ENCODE assay signal across 1 cellular context in genomic region chr7:152463714-152464311, GRCh38.
TF ChIP-seq lines count a peak whose summit lies in the region.

No MANE protein-coding gene starts in this region.

TF ChIP-seq in HepG2, 621 proteins besides CTCF, POLR2A, EP300 and RAD21 (continued from another document and continues in another):
- TF ChIP-seq MYPOP (CRISPR knock-in tag; IDR thresholded peaks at IDR 0.05) (0 out of 2 replicates have a peak, but pooled peaks have one; percentile 48), ZBTB46 (CRISPR knock-in tag; IDR thresholded peaks at IDR 0.05; ENCODE audit: borderline replicate concordance) (no peak), RXRA (CRISPR knock-in tag; IDR thresholded peaks at IDR 0.05) (peak; percentile 38; the same call in 1 of the 2 replicates), TAF15 (IDR thresholded peaks at IDR 0.05; ENCODE audit: low read depth, low read length, poor library complexity, severe bottlenecking) (no peak), SKIL (CRISPR knock-in tag; IDR thresholded peaks at IDR 0.05; ENCODE audit: borderline replicate concordance) (peak; percentile 16; the same call in 1 of the 2 replicates), ZNF274 (CRISPR knock-in tag; IDR thresholded peaks at IDR 0.05) (no peak), NFYB (CRISPR knock-in tag; IDR thresholded peaks at IDR 0.05) (peak; percentile 89), ZSCAN29 (CRISPR knock-in tag; conservative IDR thresholded peaks at IDR 0.05) (peak; percentile 11; the same call in 1 of the 2 replicates), BORCS8-MEF2B (CRISPR knock-in tag; IDR thresholded peaks at IDR 0.05) (0 out of 2 replicates have a peak, but pooled peaks have one; percentile 63), SSRP1 (CRISPR knock-in tag; IDR thresholded peaks at IDR 0.05) (no peak), ZKSCAN8 (CRISPR knock-in tag; IDR thresholded peaks at IDR 0.05; ENCODE audit: borderline replicate concordance) (0 out of 2 replicates have a peak, but pooled peaks have one; percentile 8), KAT7 (CRISPR knock-in tag; IDR thresholded peaks at IDR 0.05; ENCODE audit: borderline replicate concordance) (peak; percentile 8; the same call in 1 of the 2 replicates), ZNF891 (CRISPR knock-in tag; IDR thresholded peaks at IDR 0.05) (0 out of 2 replicates have a peak, but pooled peaks have one; percentile 21), ZNF772 (CRISPR knock-in tag; IDR thresholded peaks at IDR 0.05) (no peak), ZNF567 (CRISPR knock-in tag; IDR thresholded peaks at IDR 0.05; ENCODE audit: borderline replicate concordance) (no peak; the same call in 1 of the 2 replicates), FOXC1 (CRISPR knock-in tag; IDR thresholded peaks at IDR 0.05; ENCODE audit: borderline replicate concordance) (0 out of 2 replicates have a peak, but pooled peaks have one; percentile 11), GABPA (IDR thresholded peaks at IDR 0.05; ENCODE audit: low read depth, low read length) (peak; percentile 63), GABPA (CRISPR knock-in tag; IDR thresholded peaks at IDR 0.05; ENCODE audit: low read depth) (peak; percentile 73), ERF (CRISPR knock-in tag; IDR thresholded peaks at IDR 0.05) (0 out of 2 replicates have a peak, but pooled peaks have one; percentile 25), TGIF2 (CRISPR knock-in tag; IDR thresholded peaks at IDR 0.05) (peak; percentile 85), ZNF530 (CRISPR knock-in tag; IDR thresholded peaks at IDR 0.05; ENCODE audit: low read depth) (no peak), SNAI1 (CRISPR knock-in tag; IDR thresholded peaks at IDR 0.05; ENCODE audit: borderline replicate concordance) (no peak), PCBP1 (IDR thresholded peaks at IDR 0.05; ENCODE audit: borderline replicate concordance, low read depth, low read length) (0 out of 2 replicates have a peak, but pooled peaks have one; percentile 9), ZNF18 (CRISPR knock-in tag; IDR thresholded peaks at IDR 0.05; ENCODE audit: insufficient replicate concordance) (peak; percentile 54), DDIT3 (CRISPR knock-in tag; IDR thresholded peaks at IDR 0.05) (no peak), SP1 (IDR thresholded peaks at IDR 0.05) (no peak), SP1 (CRISPR knock-in tag; IDR thresholded peaks at IDR 0.05) (peak; percentile 86), ZNF777 (CRISPR knock-in tag; IDR thresholded peaks at IDR 0.05) (no peak; the same call in 1 of the 2 replicates), ZFX (CRISPR knock-in tag; IDR thresholded peaks at IDR 0.05; ENCODE audit: low read depth) (peak; percentile 70), POGZ (CRISPR knock-in tag; IDR thresholded peaks at IDR 0.05) (peak; percentile 49; the same call in 1 of the 2 replicates), TARDBP (CRISPR knock-in tag; IDR thresholded peaks at IDR 0.05) (0 out of 2 replicates have a peak, but pooled peaks have one; percentile 12), FLYWCH1 (CRISPR knock-in tag; IDR thresholded peaks at IDR 0.05) (no peak), E2F1 (CRISPR knock-in tag; IDR thresholded peaks at IDR 0.05) (0 out of 2 replicates have a peak, but pooled peaks have one; percentile 14), SOX6 (IDR thresholded peaks at IDR 0.05) (no peak), SOX6 (CRISPR knock-in tag; IDR thresholded peaks at IDR 0.05) (peak; percentile 41; the same call in 1 of the 2 replicates), PRDM10 (CRISPR knock-in tag; IDR thresholded peaks at IDR 0.05; ENCODE audit: low read depth) (peak; percentile 52; the same call in 1 of the 2 replicates)
- TF ChIP-seq, protein P1, sequence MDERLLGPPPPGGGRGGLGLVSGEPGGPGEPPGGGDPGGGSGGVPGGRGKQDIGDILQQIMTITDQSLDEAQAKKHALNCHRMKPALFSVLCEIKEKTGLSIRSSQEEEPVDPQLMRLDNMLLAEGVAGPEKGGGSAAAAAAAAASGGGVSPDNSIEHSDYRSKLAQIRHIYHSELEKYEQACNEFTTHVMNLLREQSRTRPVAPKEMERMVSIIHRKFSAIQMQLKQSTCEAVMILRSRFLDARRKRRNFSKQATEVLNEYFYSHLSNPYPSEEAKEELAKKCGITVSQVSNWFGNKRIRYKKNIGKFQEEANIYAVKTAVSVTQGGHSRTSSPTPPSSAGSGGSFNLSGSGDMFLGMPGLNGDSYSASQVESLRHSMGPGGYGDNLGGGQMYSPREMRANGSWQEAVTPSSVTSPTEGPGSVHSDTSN (CRISPR knock-in tag; IDR thresholded peaks at IDR 0.05) = peak; percentile 49
- TF ChIP-seq, protein P2, sequence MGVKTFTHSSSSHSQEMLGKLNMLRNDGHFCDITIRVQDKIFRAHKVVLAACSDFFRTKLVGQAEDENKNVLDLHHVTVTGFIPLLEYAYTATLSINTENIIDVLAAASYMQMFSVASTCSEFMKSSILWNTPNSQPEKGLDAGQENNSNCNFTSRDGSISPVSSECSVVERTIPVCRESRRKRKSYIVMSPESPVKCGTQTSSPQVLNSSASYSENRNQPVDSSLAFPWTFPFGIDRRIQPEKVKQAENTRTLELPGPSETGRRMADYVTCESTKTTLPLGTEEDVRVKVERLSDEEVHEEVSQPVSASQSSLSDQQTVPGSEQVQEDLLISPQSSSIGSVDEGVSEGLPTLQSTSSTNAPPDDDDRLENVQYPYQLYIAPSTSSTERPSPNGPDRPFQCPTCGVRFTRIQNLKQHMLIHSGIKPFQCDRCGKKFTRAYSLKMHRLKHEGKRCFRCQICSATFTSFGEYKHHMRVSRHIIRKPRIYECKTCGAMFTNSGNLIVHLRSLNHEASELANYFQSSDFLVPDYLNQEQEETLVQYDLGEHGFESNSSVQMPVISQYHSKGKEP (CRISPR knock-in tag; IDR thresholded peaks at IDR 0.05) = no peak
- TF ChIP-seq, protein P3, sequence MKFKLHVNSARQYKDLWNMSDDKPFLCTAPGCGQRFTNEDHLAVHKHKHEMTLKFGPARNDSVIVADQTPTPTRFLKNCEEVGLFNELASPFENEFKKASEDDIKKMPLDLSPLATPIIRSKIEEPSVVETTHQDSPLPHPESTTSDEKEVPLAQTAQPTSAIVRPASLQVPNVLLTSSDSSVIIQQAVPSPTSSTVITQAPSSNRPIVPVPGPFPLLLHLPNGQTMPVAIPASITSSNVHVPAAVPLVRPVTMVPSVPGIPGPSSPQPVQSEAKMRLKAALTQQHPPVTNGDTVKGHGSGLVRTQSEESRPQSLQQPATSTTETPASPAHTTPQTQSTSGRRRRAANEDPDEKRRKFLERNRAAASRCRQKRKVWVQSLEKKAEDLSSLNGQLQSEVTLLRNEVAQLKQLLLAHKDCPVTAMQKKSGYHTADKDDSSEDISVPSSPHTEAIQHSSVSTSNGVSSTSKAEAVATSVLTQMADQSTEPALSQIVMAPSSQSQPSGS (CRISPR knock-in tag; IDR thresholded peaks at IDR 0.05) = peak; percentile 27; the same call in 1 of the 2 replicates
- TF ChIP-seq, protein P4, sequence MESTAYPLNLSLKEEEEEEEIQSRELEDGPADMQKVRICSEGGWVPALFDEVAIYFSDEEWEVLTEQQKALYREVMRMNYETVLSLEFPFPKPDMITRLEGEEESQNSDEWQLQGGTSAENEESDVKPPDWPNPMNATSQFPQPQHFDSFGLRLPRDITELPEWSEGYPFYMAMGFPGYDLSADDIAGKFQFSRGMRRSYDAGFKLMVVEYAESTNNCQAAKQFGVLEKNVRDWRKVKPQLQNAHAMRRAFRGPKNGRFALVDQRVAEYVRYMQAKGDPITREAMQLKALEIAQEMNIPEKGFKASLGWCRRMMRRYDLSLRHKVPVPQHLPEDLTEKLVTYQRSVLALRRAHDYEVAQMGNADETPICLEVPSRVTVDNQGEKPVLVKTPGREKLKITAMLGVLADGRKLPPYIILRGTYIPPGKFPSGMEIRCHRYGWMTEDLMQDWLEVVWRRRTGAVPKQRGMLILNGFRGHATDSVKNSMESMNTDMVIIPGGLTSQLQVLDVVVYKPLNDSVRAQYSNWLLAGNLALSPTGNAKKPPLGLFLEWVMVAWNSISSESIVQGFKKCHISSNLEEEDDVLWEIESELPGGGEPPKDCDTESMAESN (CRISPR knock-in tag; conservative IDR thresholded peaks at IDR 0.05) = 0 out of 2 replicates have a peak, but pooled peaks have one; percentile 4
